23 cellular contexts compared by ENCODE assay signal in the genomic region with DNA sequence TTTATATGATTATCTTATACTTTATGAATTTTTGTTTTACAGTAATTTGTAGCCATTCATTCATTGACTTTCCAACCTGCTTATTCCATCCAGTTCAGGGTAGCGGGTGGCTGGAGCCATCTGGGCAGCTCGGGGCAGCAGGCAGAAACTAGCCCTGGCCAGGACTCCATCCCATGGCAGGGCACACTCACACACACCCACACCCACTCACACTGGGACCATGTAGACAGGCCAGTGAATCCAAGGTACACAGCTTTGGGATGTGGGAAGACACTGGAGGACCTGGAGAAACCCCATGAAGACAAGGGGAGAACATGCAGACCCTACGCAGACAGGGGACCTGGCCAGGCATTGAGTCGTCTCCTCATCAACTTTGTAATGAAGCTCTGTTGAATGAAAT.
"Had no signal": no experiment of that assay in that cellular context is flagged by ENCODE, and none has a peak within 500 bp of the region (broad histone marks: within the 10 kb centered on the region; RNA-seq: fewer than 3 reads in every experiment).

No MANE protein-coding gene starts in this region.

- H3K27me3 Mint-ChIP-seq: dendritic cell treated with granulocyte-macrophage colony-stimulating factor and Interleukin-4, amounts not matched to agents 40 ng/mL and 50 ng/mL, for 4 days; type B pancreatic cell had no signal

- H3K4me3 ChIP-seq: esophagus squamous epithelium, lung, right atrium auricular region, sigmoid colon, skin epidermis, stomach, thoracic aorta had no signal

- H3K4me3 Mint-ChIP-seq: dendritic cell treated with granulocyte-macrophage colony-stimulating factor and Interleukin-4, amounts not matched to agents 40 ng/mL and 50 ng/mL, for 4 days; effector memory CD8-positive, alpha-beta T cell; immature natural killer cell; naive thymus-derived CD4-positive, alpha-beta T cell; nephron progenitor cell; type B pancreatic cell had no signal

- H3K27ac Mint-ChIP-seq: dendritic cell treated with granulocyte-macrophage colony-stimulating factor and Interleukin-4, amounts not matched to agents 40 ng/mL and 50 ng/mL, for 4 days; effector memory CD8-positive, alpha-beta T cell; immature natural killer cell; naive thymus-derived CD4-positive, alpha-beta T cell; nephron progenitor cell; type B pancreatic cell had no signal

- H3K27ac ChIP-seq: esophagus squamous epithelium, foreskin keratinocyte, right atrium auricular region, sigmoid colon, skin epidermis, stomach, thoracic aorta had no signal

- H3K4me1 ChIP-seq: esophagus squamous epithelium, right atrium auricular region, sigmoid colon had no signal

- H3K27me3 ChIP-seq: esophagus squamous epithelium, foreskin keratinocyte, right atrium auricular region, sigmoid colon, stomach had no signal

- H3K9me3 ChIP-seq: esophagus squamous epithelium, right atrium auricular region, sigmoid colon, stomach, thoracic aorta had no signal

- DNase-seq: effector memory CD8-positive, alpha-beta T cell; esophagus squamous epithelium; foreskin keratinocyte; immature natural killer cell; kidney; left cardiac atrium; left ventricle myocardium superior; naive thymus-derived CD4-positive, alpha-beta T cell; nephron progenitor cell; sigmoid colon; stimulated activated CD4-positive, alpha-beta T cell treated with anti-CD3 and anti-CD28 coated beads, Interleukin-2, amount 100 ng/mL, for 24 hours; stimulated activated CD4-positive, alpha-beta T cell treated with anti-CD3 and anti-CD28 coated beads, Interleukin-4, amount 100 ng/mL, for 4 hours; stimulated activated naive CD4-positive, alpha-beta T cell; stomach; substantia nigra had no signal

- H3K9me3 Mint-ChIP-seq: dendritic cell treated with granulocyte-macrophage colony-stimulating factor and Interleukin-4, amounts not matched to agents 40 ng/mL and 50 ng/mL, for 4 days; effector memory CD8-positive, alpha-beta T cell; naive thymus-derived CD4-positive, alpha-beta T cell; nephron progenitor cell; type B pancreatic cell had no signal

- FAIRE-seq: colon, kidney, urothelium cell line had no signal

- H3K36me3 Mint-ChIP-seq: immature natural killer cell; naive thymus-derived CD4-positive, alpha-beta T cell had no signal

- H3K4me1 Mint-ChIP-seq: immature natural killer cell, nephron progenitor cell had no signal

- ATAC-seq: effector memory CD8-positive, alpha-beta T cell; foreskin keratinocyte; left cardiac atrium; left ventricle myocardium superior; naive thymus-derived CD4-positive, alpha-beta T cell had no signal

- H3K36me3 ChIP-seq: right atrium auricular region, sigmoid colon, stomach, thoracic aorta had no signal
